Comparison of ENCODE assay signal across 1 cellular context in genomic region chr6:35031611-35032529, GRCh38.
A peak's percentile ranks its signal among the peaks of the same experiment; 100 is the strongest.
TF ChIP-seq lines count a peak whose summit lies in the region.

No MANE protein-coding gene starts in this region.

TF ChIP-seq in HepG2, 621 proteins besides CTCF, POLR2A, EP300 and RAD21 (continued from another document and continues in another):
- TF ChIP-seq AHDC1 (CRISPR knock-in tag; IDR thresholded peaks at IDR 0.05; ENCODE audit: borderline replicate concordance) (peak; percentile 55; the same call in 1 of the 2 replicates), ELF1 (CRISPR knock-in tag; IDR thresholded peaks at IDR 0.05) (no peak), U2AF2 (IDR thresholded peaks at IDR 0.05; ENCODE audit: low read depth, low read length) (no peak), TFDP2 (CRISPR knock-in tag; IDR thresholded peaks at IDR 0.05) (no peak), POLR2G (IDR thresholded peaks at IDR 0.05; ENCODE audit: low read depth, low read length) (no peak), ZNF704 (CRISPR knock-in tag; IDR thresholded peaks at IDR 0.05; ENCODE audit: borderline replicate concordance) (no peak), TP53 (CRISPR knock-in tag; conservative IDR thresholded peaks at IDR 0.05) (no peak), ZNF230 (CRISPR knock-in tag; IDR thresholded peaks at IDR 0.05) (no peak), ZNF775 (CRISPR knock-in tag; IDR thresholded peaks at IDR 0.05; ENCODE audit: borderline replicate concordance) (no peak), ZNF224 (CRISPR knock-in tag; IDR thresholded peaks at IDR 0.05) (no peak), BCLAF1 (IDR thresholded peaks at IDR 0.05) (no peak), SP140L (CRISPR knock-in tag; IDR thresholded peaks at IDR 0.05; ENCODE audit: borderline replicate concordance) (no peak), ZUFSP (CRISPR knock-in tag; IDR thresholded peaks at IDR 0.05; ENCODE audit: borderline replicate concordance) (no peak), CREBL2 (CRISPR knock-in tag; IDR thresholded peaks at IDR 0.05; ENCODE audit: borderline replicate concordance) (no peak), GLI4 (CRISPR knock-in tag; IDR thresholded peaks at IDR 0.05; ENCODE audit: borderline replicate concordance) (no peak), IRX3 (CRISPR knock-in tag; IDR thresholded peaks at IDR 0.05; ENCODE audit: borderline replicate concordance, low read depth) (no peak), ZNF260 (CRISPR knock-in tag; IDR thresholded peaks at IDR 0.05; ENCODE audit: borderline replicate concordance, low read depth) (no peak), PAWR (CRISPR knock-in tag; IDR thresholded peaks at IDR 0.05; ENCODE audit: borderline replicate concordance) (no peak), CREB3 (CRISPR knock-in tag; IDR thresholded peaks at IDR 0.05) (no peak), GZF1 (CRISPR knock-in tag; IDR thresholded peaks at IDR 0.05) (no peak), ZNF12 (CRISPR knock-in tag; IDR thresholded peaks at IDR 0.05) (no peak), MXD1 (CRISPR knock-in tag; IDR thresholded peaks at IDR 0.05) (no peak), ZNF841 (CRISPR knock-in tag; IDR thresholded peaks at IDR 0.05; ENCODE audit: borderline replicate concordance) (no peak), IRF2 (CRISPR knock-in tag; IDR thresholded peaks at IDR 0.05) (0 out of 2 replicates have a peak, but pooled peaks have one; percentile 24), NFKBIZ (CRISPR knock-in tag; IDR thresholded peaks at IDR 0.05) (no peak), PATZ1 (CRISPR knock-in tag; IDR thresholded peaks at IDR 0.05) (peak; percentile 45; the same call in 1 of the 2 replicates), ZNF562 (CRISPR knock-in tag; IDR thresholded peaks at IDR 0.05; ENCODE audit: borderline replicate concordance) (no peak), ZNF451 (CRISPR knock-in tag; IDR thresholded peaks at IDR 0.05) (no peak), ZNF660 (CRISPR knock-in tag; IDR thresholded peaks at IDR 0.05; ENCODE audit: borderline replicate concordance, low read depth) (no peak), POGZ (CRISPR knock-in tag; IDR thresholded peaks at IDR 0.05) (0 out of 2 replicates have a peak, but pooled peaks have one; percentile 32), ZBTB46 (CRISPR knock-in tag; IDR thresholded peaks at IDR 0.05; ENCODE audit: borderline replicate concordance) (no peak), RCOR2 (CRISPR knock-in tag; IDR thresholded peaks at IDR 0.05) (peak; percentile 10; the same call in 1 of the 2 replicates), ZNF34 (CRISPR knock-in tag; IDR thresholded peaks at IDR 0.05; ENCODE audit: borderline replicate concordance) (no peak), MYPOP (CRISPR knock-in tag; IDR thresholded peaks at IDR 0.05) (no peak), RFX1 (IDR thresholded peaks at IDR 0.05) (no peak), IRF9 (CRISPR knock-in tag; IDR thresholded peaks at IDR 0.05; ENCODE audit: borderline replicate concordance) (no peak), THAP7 (CRISPR knock-in tag; IDR thresholded peaks at IDR 0.05) (no peak), REL (CRISPR knock-in tag; conservative IDR thresholded peaks at IDR 0.05) (no peak)
